In genomic region chr10:126215767-126216166, GRCh38 we compare ENCODE assay signal across 14 cellular contexts.
DNase-seq lines count a peak whose midpoint lies in the region; TF ChIP-seq lines count a peak whose summit lies in the region.
"Had no signal": no experiment of that assay in that cellular context is flagged by ENCODE, and none has a peak within 500 bp of the region (broad histone marks: within the 10 kb centered on the region; RNA-seq: fewer than 3 reads in every experiment).

No MANE protein-coding gene starts in this region.

- intact Hi-C loops in spleen (cut with DNase I; ENCODE audit: low total_unique reads) = no loop called here
- intact Hi-C loops in activated T-helper 2 cell treated with anti-CD3 and anti-CD28 coated beads, Interferon-gamma antibody, Interleukin-2, Interleukin-4, amounts not matched to agents 10 μg/mL and 5 μg/mL and 100 μg/mL, durations not matched to agents 14 hours and 24 hours and 36 hours (cut with micrococcal nuclease) = no loop called here

- H3K9me3 Mint-ChIP-seq in brain = peaks cover 0 to 5% (median 0%) of the 10 kb centered on the region in 5 experiments
- no peaks in the 10 kb centered on the region for H3K9me3 Mint-ChIP-seq in activated T-helper 2 cell treated with anti-CD3 and anti-CD28 coated beads, Interferon-gamma antibody, Interleukin-2, Interleukin-4, amounts not matched to agents 10 μg/mL and 5 μg/mL and 100 μg/mL, durations not matched to agents 14 hours and 24 hours and 36 hours

- no peak overlapping the region for H2AFZ ChIP-seq in mesenchymal stem cell (ENCODE audit: low read depth, low read length)

- peaks cover 5% of the 10 kb centered on the region for H3K27me3 Mint-ChIP-seq in brain
- no peaks in the 10 kb centered on the region for H3K27me3 Mint-ChIP-seq in activated T-helper 2 cell treated with anti-CD3 and anti-CD28 coated beads, Interferon-gamma antibody, Interleukin-2, Interleukin-4, amounts not matched to agents 10 μg/mL and 5 μg/mL and 100 μg/mL, durations not matched to agents 14 hours and 24 hours and 36 hours (ENCODE audit: low read depth)

- peak overlapping the region in 1 of 2 experiments; percentile 81 for H3K4ac ChIP-seq in mesenchymal stem cell (ENCODE audit: low read depth in 1 of 2, low read length in 2 of 2)

- no peak for TF ChIP-seq POLR2A in spleen (IDR thresholded peaks at IDR 0.05)

- H3K27me3 ChIP-seq in mesenchymal stem cell (ENCODE audit: control insufficient read depth in 1 of 2, insufficient read depth in 1 of 2, low read length in 2 of 2) = no peaks in the 10 kb centered on the region
- H3K27me3 ChIP-seq in spleen (replicated peaks in 1 of 7) = peaks cover 0 to 18% (median 0%) of the 10 kb centered on the region in 7 donors

- H3K23ac ChIP-seq in mesenchymal stem cell (ENCODE audit: low read length in 2 of 2) = no peak overlapping the region

- TF ChIP-seq CTCF in HEK293 (tag by site-specific recombination; IDR thresholded peaks at IDR 0.05) = no peak
- TF ChIP-seq CTCF in brain (conservative IDR thresholded peaks at IDR 0.05) = no peak
- no peak for TF ChIP-seq CTCF in spleen (IDR thresholded peaks at IDR 0.05 in 8 of 11, conservative IDR thresholded peaks at IDR 0.05 in 3 of 11)

- CTCF ChIA-PET in HEK293 (lab: Yijun Ruan, JAX) = no interaction called here

- H4K8ac ChIP-seq in mesenchymal stem cell (ENCODE audit: low read length) = no peak overlapping the region

- peak overlapping the region; percentile 42 for H2BK120ac ChIP-seq in mesenchymal stem cell (ENCODE audit: low read depth, low read length)

- peak overlapping the region; percentile 59 to 67 for H3K18ac ChIP-seq in mesenchymal stem cell (ENCODE audit: low read depth in 1 of 2, low read length in 2 of 2)

- H3K4me3 ChIP-seq in HEK293 (ENCODE audit: low read depth, low read length) (no peak overlapping the region), mesenchymal stem cell (ENCODE audit: insufficient read depth in 1 of 2, low read depth in 1 of 2, low read length in 2 of 2) (no peak overlapping the region), skin epidermis (no peak overlapping the region), spleen (no peak overlapping the region)
- H3K4me3 ChIP-seq: transverse colon had no signal

- peak overlapping the region; percentile 56 to 93 (median 86) for H3K27ac Mint-ChIP-seq in brain
- H3K27ac Mint-ChIP-seq in activated T-helper 2 cell treated with anti-CD3 and anti-CD28 coated beads, Interferon-gamma antibody, Interleukin-2, Interleukin-4, amounts not matched to agents 10 μg/mL and 5 μg/mL and 100 μg/mL, durations not matched to agents 14 hours and 24 hours and 36 hours = no peak overlapping the region

- no peak overlapping the region for H2BK5ac ChIP-seq in mesenchymal stem cell (ENCODE audit: low read depth, low read length, poor library complexity, severe bottlenecking)

- no peak overlapping the region for H4K91ac ChIP-seq in mesenchymal stem cell (ENCODE audit: low read length)

- H2AK5ac ChIP-seq in mesenchymal stem cell (ENCODE audit: low read length, severe bottlenecking) = no peak overlapping the region

- peak overlapping the region; percentile 78 for H3K9ac ChIP-seq in mesenchymal stem cell (ENCODE audit: low read length)

- no peak overlapping the region for H3K4me2 ChIP-seq in mesenchymal stem cell (ENCODE audit: low read length, poor library complexity, severe bottlenecking)

- H3K9me3 ChIP-seq in HEK293 (ENCODE audit: control insufficient read depth, insufficient read depth, low read depth, low read length) (no peaks in the 10 kb centered on the region), mesenchymal stem cell (ENCODE audit: control insufficient read depth, low read length) (no peaks in the 10 kb centered on the region), spleen (no peaks in the 10 kb centered on the region)
- H3K9me3 ChIP-seq: transverse colon had no signal

- POLR2A ChIA-PET in HEK293 (lab: Yijun Ruan, JAX) = no interaction called here

- peak overlapping the region; percentile 61 to 74 for H2BK12ac ChIP-seq in mesenchymal stem cell (ENCODE audit: low read length in 2 of 2)

- DNase-seq in mesenchymal stem cell (no peak), spleen (no peak), NCI-H1105 (lab: John Stamatoyannopoulos, UW) (no peak)
- no peak for DNase-seq in activated effector memory CD4-positive, alpha-beta T cell treated with Interleukin-2 at 50 U/mL for 16 hours
- no peak for DNase-seq in activated T-helper 2 cell treated with anti-CD3 and anti-CD28 coated beads, Interferon-gamma antibody, Interleukin-2, Interleukin-4, amounts not matched to agents 10 μg/mL and 5 μg/mL and 100 μg/mL, durations not matched to agents 14 hours and 24 hours and 36 hours (ENCODE audit: low spot score)
- DNase-seq: COR-L47; erythroblast; GOT3; NCI-H1417; stimulated activated naive CD4-positive, alpha-beta T cell; transverse colon had no signal

- peak overlapping the region in 2 of 5 experiments; percentile 44 to 59 for H3K4me3 Mint-ChIP-seq in brain
- no peak overlapping the region for H3K4me3 Mint-ChIP-seq in activated T-helper 2 cell treated with anti-CD3 and anti-CD28 coated beads, Interferon-gamma antibody, Interleukin-2, Interleukin-4, amounts not matched to agents 10 μg/mL and 5 μg/mL and 100 μg/mL, durations not matched to agents 14 hours and 24 hours and 36 hours (ENCODE audit: low read depth)

- H3K79me1 ChIP-seq in mesenchymal stem cell (replicated peaks; ENCODE audit: low read length, poor library complexity, severe bottlenecking) = peaks cover 42% of the 10 kb centered on the region

- no peak overlapping the region for H2BK15ac ChIP-seq in mesenchymal stem cell (ENCODE audit: low read depth, poor library complexity, severe bottlenecking)

- WGBS in mesenchymal stem cell = 55% methylated on average over 3 of the region's 4 CpGs
- 55 to 84% (median 72%) methylated on average over 4 of the region's 4 CpGs for WGBS in spleen, 5 donors

- H3K27ac ChIP-seq in HEK293 (ENCODE audit: extremely low read depth, low read depth, low read length) = peak overlapping the region; percentile 48; the same call in 1 of the 2 replicates
- peak overlapping the region; percentile 27 for H3K27ac ChIP-seq in mesenchymal stem cell (ENCODE audit: low read length, poor library complexity, severe bottlenecking)
- peak overlapping the region in 11 of 21 experiments; percentile 5 to 65 (median 37) for H3K27ac ChIP-seq in skin epidermis
- no peak overlapping the region for H3K27ac ChIP-seq in spleen
- H3K27ac ChIP-seq: transverse colon had no signal

- H3K36me3 Mint-ChIP-seq in brain = no peaks in the 10 kb centered on the region
- H3K36me3 Mint-ChIP-seq in activated T-helper 2 cell treated with anti-CD3 and anti-CD28 coated beads, Interferon-gamma antibody, Interleukin-2, Interleukin-4, amounts not matched to agents 10 μg/mL and 5 μg/mL and 100 μg/mL, durations not matched to agents 14 hours and 24 hours and 36 hours (ENCODE audit: low read depth) = no peaks in the 10 kb centered on the region

- H3K36me3 ChIP-seq in HEK293 (ENCODE audit: control insufficient read depth in 2 of 2, insufficient read depth in 1 of 2, low read length in 2 of 2) (no peaks in the 10 kb centered on the region), mesenchymal stem cell (ENCODE audit: control insufficient read depth in 1 of 2, insufficient read depth in 2 of 2, low read depth in 1 of 2, low read length in 2 of 2) (peaks cover 11 to 40% of the 10 kb centered on the region in 2 experiments), spleen (no peaks in the 10 kb centered on the region)
- H3K36me3 ChIP-seq: transverse colon had no signal

- H3K4me1 ChIP-seq in HEK293 (ENCODE audit: control insufficient read depth, insufficient read depth, low read length) (peaks cover 18% of the 10 kb centered on the region), mesenchymal stem cell (ENCODE audit: control insufficient read depth, insufficient read depth, low read depth, low read length) (peaks cover 9% of the 10 kb centered on the region), spleen (no peaks in the 10 kb centered on the region)
- H3K4me1 ChIP-seq: transverse colon had no signal

- peaks cover 40% of the 10 kb centered on the region for H3K4me1 Mint-ChIP-seq in brain
- H3K4me1 Mint-ChIP-seq in activated T-helper 2 cell treated with anti-CD3 and anti-CD28 coated beads, Interferon-gamma antibody, Interleukin-2, Interleukin-4, amounts not matched to agents 10 μg/mL and 5 μg/mL and 100 μg/mL, durations not matched to agents 14 hours and 24 hours and 36 hours (ENCODE audit: low read depth) = no peaks in the 10 kb centered on the region

- no peak overlapping the region for H3K14ac ChIP-seq in mesenchymal stem cell (ENCODE audit: low read length in 2 of 2)

TF ChIP-seq in HEK293, 187 proteins besides CTCF, POLR2A, EP300 and RAD21 (continues in another document):
- no peak for TF ChIP-seq REST (tag by site-specific recombination; IDR thresholded peaks at IDR 0.05)

Comparison
In these comparisons a context has a peak if more than half of its experiments do, and no peak if none do; other contexts are left out.
1. H3K27ac ChIP-seq: peak in HEK293 (single experiment), mesenchymal stem cell (single experiment) and skin epidermis (11 of 21); none in spleen (0 of 8).